10 cellular contexts compared by ENCODE assay signal in genomic region chr3:188578579-188579363, GRCh38.
DNase-seq lines count a peak whose midpoint lies in the region; ATAC-seq and TF ChIP-seq lines count a peak whose summit lies in the region.
"Had no signal": no experiment of that assay in that cellular context is flagged by ENCODE, and none has a peak within 500 bp of the region (broad histone marks: within the 10 kb centered on the region; RNA-seq: fewer than 3 reads in every experiment).

No MANE protein-coding gene starts in this region.

- peaks cover 16% of the 10 kb centered on the region for H3K4me1 Mint-ChIP-seq in type B pancreatic cell (ENCODE audit: unreplicated experiment)

- peak; percentile 23 to 37; a peak in 3 of 4 replicates for TF ChIP-seq EP300 in SK-N-SH (IDR thresholded peaks at IDR 0.05; ENCODE audit: borderline replicate concordance in 1 of 2, low read depth in 1 of 2, low read length in 1 of 2)

- peak; percentile 84 for DNase-seq in HCEC 1CT
- DNase-seq in SK-N-SH, result no peak
- DNase-seq in glomerular visceral epithelial cell (ENCODE audit: extremely low spot score), result peak; percentile 26
- DNase-seq in NCI-H345 treated with DMSO at 0.1 percent for 48 hours (lab: John Stamatoyannopoulos, UW; ENCODE audit: unreplicated experiment), result no peak
- DNase-seq in NCI-H2029 treated with DMSO at 0.1 percent for 48 hours (lab: John Stamatoyannopoulos, UW), result no peak
- no peak for DNase-seq in type B pancreatic cell (ENCODE audit: extremely low spot score, unreplicated experiment)
- DNase-seq: immature natural killer cell had no signal

- no peaks in the 10 kb centered on the region for H3K9me2 ChIP-seq in SK-N-SH

- H3K27ac ChIP-seq in SK-N-SH (ENCODE audit: low read depth in 2 of 2, low read length in 1 of 2) (peak overlapping the region; percentile 62), skeletal muscle tissue (ENCODE audit: low read depth, low read length) (peak overlapping the region; percentile 68)

- no peak for TF ChIP-seq RAD21 in SK-N-SH (IDR thresholded peaks at IDR 0.05; ENCODE audit: low read length)

- H3K36me3 Mint-ChIP-seq in type B pancreatic cell, result peaks cover 6% of the 10 kb centered on the region

- H3K9me3 ChIP-seq in SK-N-SH (no peaks in the 10 kb centered on the region), skeletal muscle tissue (ENCODE audit: control insufficient read depth in 3 of 3, low read length in 3 of 3) (no peaks in the 10 kb centered on the region)

- H3K4me1 ChIP-seq in SK-N-SH (ENCODE audit: control insufficient read depth in 1 of 2, insufficient read depth in 2 of 2, low read depth in 1 of 2, low read length in 1 of 2), result peaks cover 3 to 15% of the 10 kb centered on the region in 2 experiments; a peak in 3 of 4 replicates
- H3K4me1 ChIP-seq in skeletal muscle tissue (ENCODE audit: control insufficient read depth in 3 of 3, insufficient read depth in 3 of 3, low read length in 3 of 3), result peaks cover 16 to 30% (median 20%) of the 10 kb centered on the region in 3 donors

- peaks cover 12% of the 10 kb centered on the region; the same call in 1 of the 2 replicates for H3K79me2 ChIP-seq in SK-N-SH (ENCODE audit: insufficient read depth)

- TF ChIP-seq CTCF in SK-N-SH (IDR thresholded peaks at IDR 0.05) (no peak), type B pancreatic cell (conservative IDR thresholded peaks at IDR 0.05) (no peak)

- H3K27me3 Mint-ChIP-seq in type B pancreatic cell, result no peaks in the 10 kb centered on the region

- H3K4me3 ChIP-seq in SK-N-SH (ENCODE audit: low read depth in 2 of 2, low read length in 1 of 2), result no peak overlapping the region
- H3K4me3 ChIP-seq in skeletal muscle tissue (ENCODE audit: low read length in 3 of 3), result no peak overlapping the region
- H3K4me3 ChIP-seq: K562 had no signal

- H3K9me3 Mint-ChIP-seq in type B pancreatic cell, result no peaks in the 10 kb centered on the region
- H3K9me3 Mint-ChIP-seq: immature natural killer cell had no signal

- no peak overlapping the region for H2AFZ ChIP-seq in SK-N-SH (ENCODE audit: low read depth)

- WGBS in SK-N-SH (ENCODE audit: low lambda C conversion rate), result 18% methylated on average over 6 of the region's 6 CpGs

- peak overlapping the region; percentile 48 for H3K4me2 ChIP-seq in SK-N-SH

- H3K27me3 ChIP-seq in SK-N-SH (ENCODE audit: insufficient read depth) (no peaks in the 10 kb centered on the region), skeletal muscle tissue (ENCODE audit: control insufficient read depth in 3 of 3, insufficient read depth in 3 of 3, low read length in 3 of 3) (no peaks in the 10 kb centered on the region)

- CTCF ChIA-PET in SK-N-SH (lab: Yijun Ruan, JAX), result no interaction called here

- ATAC-seq in GM19328 (IDR thresholded peaks at IDR 0.05; ENCODE audit: unreplicated experiment), result no peak
- ATAC-seq: K562 had no signal

- no peak overlapping the region for H3K4me3 Mint-ChIP-seq in type B pancreatic cell
- H3K4me3 Mint-ChIP-seq: immature natural killer cell had no signal

- H3K36me3 ChIP-seq in SK-N-SH (replicated peaks in 1 of 2; ENCODE audit: control insufficient read depth in 1 of 2, insufficient read depth in 2 of 2, low read length in 1 of 2) (no peaks in the 10 kb centered on the region), skeletal muscle tissue (ENCODE audit: control insufficient read depth in 3 of 3, insufficient read depth in 3 of 3, low read length in 3 of 3) (no peaks in the 10 kb centered on the region)

- POLR2A ChIA-PET in SK-N-SH (lab: Yijun Ruan, JAX), result no interaction called here

- H4K20me1 ChIP-seq in SK-N-SH (ENCODE audit: insufficient read depth), result no peaks in the 10 kb centered on the region

- H3K9ac ChIP-seq in SK-N-SH, result no peak overlapping the region
- peak overlapping the region in 2 of 3 donors; percentile 19 to 34 for H3K9ac ChIP-seq in skeletal muscle tissue (ENCODE audit: low read depth in 1 of 3, low read length in 3 of 3)

- H3F3A ChIP-seq in SK-N-SH (replicated peaks; ENCODE audit: insufficient read depth), result peaks cover 4% of the 10 kb centered on the region

- no peak overlapping the region for H3K27ac Mint-ChIP-seq in type B pancreatic cell

TF ChIP-seq in SK-N-SH, 30 proteins besides CTCF, POLR2A, EP300 and RAD21:
- TF ChIP-seq MEF2A (IDR thresholded peaks at IDR 0.05; ENCODE audit: borderline replicate concordance, low read depth), result peak; percentile 53; the same call in 1 of the 2 replicates
- TF ChIP-seq SMC3 (IDR thresholded peaks at IDR 0.05; ENCODE audit: low read depth, low read length), result no peak
- TF ChIP-seq REST (IDR thresholded peaks at IDR 0.05; ENCODE audit: low read depth, low read length), result peak; percentile 81
- TF ChIP-seq NFIC (IDR thresholded peaks at IDR 0.05; ENCODE audit: borderline replicate concordance), result peak; percentile 73
- TF ChIP-seq JUND (IDR thresholded peaks at IDR 0.05), result peak; percentile 5; the same call in 1 of the 2 replicates
- peak; percentile 46; the same call in 1 of the 2 replicates for TF ChIP-seq PBX3 (IDR thresholded peaks at IDR 0.05)
- TF ChIP-seq POLR2AphosphoS5 (IDR thresholded peaks at IDR 0.05; ENCODE audit: low read depth, low read length), result peak; percentile 38; the same call in 1 of the 2 replicates
- TF ChIP-seq FOSL2 (IDR thresholded peaks at IDR 0.05; ENCODE audit: borderline replicate concordance, low read depth), result peak; percentile 18; the same call in 1 of the 2 replicates
- TF ChIP-seq RXRA (IDR thresholded peaks at IDR 0.05; ENCODE audit: borderline replicate concordance, low read depth), result no peak
- peak; percentile 68 for TF ChIP-seq TCF12 (IDR thresholded peaks at IDR 0.05)

Comparison
In these comparisons a context has a peak if more than half of its experiments do, and no peak if none do; other contexts are left out.
1. DNase-seq: peak in HCEC 1CT (single experiment) and glomerular visceral epithelial cell (single experiment); none in SK-N-SH (single experiment), NCI-H345 treated with DMSO at 0.1 percent for 48 hours (single experiment), NCI-H2029 treated with DMSO at 0.1 percent for 48 hours (single experiment) and type B pancreatic cell (single experiment).